19 cellular contexts compared by ENCODE assay signal in the genomic region with DNA sequence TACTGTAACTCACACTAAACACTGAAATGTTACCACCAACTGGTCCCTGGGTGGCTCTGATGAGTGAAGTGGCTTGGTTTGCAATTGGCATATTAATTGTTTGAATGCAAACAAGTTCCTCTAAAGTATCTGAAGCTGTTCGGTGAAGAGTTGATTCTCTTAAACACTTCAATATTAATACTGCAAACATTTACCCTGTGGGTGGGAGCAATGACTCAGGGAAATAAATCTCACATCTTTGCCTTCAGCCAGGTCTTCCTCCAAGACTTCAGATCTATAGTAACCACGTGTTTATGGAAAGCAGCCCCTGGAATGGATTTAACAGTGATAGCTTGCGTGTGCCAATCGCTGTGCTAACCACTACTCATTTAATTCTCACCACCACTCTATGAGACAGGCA.
DNase-seq lines count a peak whose midpoint lies in the region; ATAC-seq, FAIRE-seq and TF ChIP-seq lines count a peak whose summit lies in the region.
"Had no signal": no experiment of that assay in that cellular context is flagged by ENCODE, and none has a peak within 500 bp of the region (broad histone marks: within the 10 kb centered on the region; RNA-seq: fewer than 3 reads in every experiment).

No MANE protein-coding gene starts in this region.

- no peak overlapping the region for H3K4me2 ChIP-seq in astrocyte (ENCODE audit: low read length)
- H3K4me2 ChIP-seq: BLaER1, GM23338 had no signal

- H3K27ac ChIP-seq in astrocyte (ENCODE audit: low read depth, low read length) (no peak overlapping the region), left lung (no peak overlapping the region)
- H3K27ac ChIP-seq: 22Rv1, BLaER1 had no signal

- ATAC-seq in left lung (peak; percentile 66), HG02642 (IDR thresholded peaks at IDR 0.05; ENCODE audit: poor library complexity, unreplicated experiment) (no peak)
- ATAC-seq: GM12878, GM23338, HepG2 had no signal

- H3K36me3 Mint-ChIP-seq in astrocyte (ENCODE audit: low read depth, unreplicated experiment): peaks cover 4% of the 10 kb centered on the region
- H3K36me3 Mint-ChIP-seq: CD8-positive, alpha-beta memory T cell had no signal

- no peaks in the 10 kb centered on the region for H4K20me1 ChIP-seq in astrocyte (ENCODE audit: insufficient read depth, low read length)
- H4K20me1 ChIP-seq: BLaER1 had no signal

- no peak for TF ChIP-seq CTCF in astrocyte (IDR thresholded peaks at IDR 0.05; ENCODE audit: insufficient read depth, low read depth, low read length)
- TF ChIP-seq CTCF in left lung (IDR thresholded peaks at IDR 0.05): no peak

- H3K4me3 ChIP-seq in astrocyte (ENCODE audit: insufficient read depth, low read depth, low read length) (no peak overlapping the region), left lung (no peak overlapping the region)
- H3K4me3 ChIP-seq: BLaER1, GM12878, GM23338 had no signal

- H3K9ac ChIP-seq in astrocyte (ENCODE audit: low read length): no peak overlapping the region
- H3K9ac ChIP-seq: BLaER1 had no signal

- FAIRE-seq in astrocyte (lab: Jason Lieb, UNC): no peak
- FAIRE-seq: GM12878, GM18507, HepG2, HTR-8/SVneo had no signal

- no peak overlapping the region for H2AFZ ChIP-seq in astrocyte (ENCODE audit: low read depth, low read length)
- H2AFZ ChIP-seq: GM23338 had no signal

- peaks cover 53% of the 10 kb centered on the region for H3K27me3 Mint-ChIP-seq in astrocyte (ENCODE audit: low read depth, unreplicated experiment)

- peaks cover 3% of the 10 kb centered on the region for H3K4me1 ChIP-seq in astrocyte (ENCODE audit: insufficient read depth, low read length)
- H3K4me1 ChIP-seq in left lung: peaks cover 0 to 27% of the 10 kb centered on the region in 2 donors
- H3K4me1 ChIP-seq: BLaER1, Caco-2 had no signal

- H3K9me3 ChIP-seq in astrocyte (ENCODE audit: insufficient read depth, low read depth, low read length) (no peaks in the 10 kb centered on the region), left lung (no peaks in the 10 kb centered on the region)
- H3K9me3 ChIP-seq: BLaER1, Caco-2 had no signal

- peaks cover 3% of the 10 kb centered on the region for H3K4me1 Mint-ChIP-seq in astrocyte (ENCODE audit: low read depth, unreplicated experiment)
- H3K4me1 Mint-ChIP-seq: CD8-positive, alpha-beta memory T cell; GM23338 had no signal

- DNase-seq in NCI-H510A treated with DMSO at 0.1 percent for 48 hours (lab: John Stamatoyannopoulos, UW) (peak; percentile 5), NCI-H510A (lab: John Stamatoyannopoulos, UW) (no peak), astrocyte (ENCODE audit: low read depth) (peak; percentile 26), left lung (no peak), NCI-H1105 (lab: John Stamatoyannopoulos, UW) (no peak), NOMO-1 treated with dmso at 0.1 percent for 144 hours (lab: John Stamatoyannopoulos, UW; ENCODE audit: unreplicated experiment) (no peak)
- DNase-seq: AML-193; Caco-2; CD8-positive, alpha-beta memory T cell; DND-41; H7 had no signal

- H3K27me3 ChIP-seq in astrocyte (ENCODE audit: insufficient read depth, low read length): no peaks in the 10 kb centered on the region
- H3K27me3 ChIP-seq in left lung: no peaks in the 10 kb centered on the region
- H3K27me3 ChIP-seq: BLaER1 had no signal

- no peaks in the 10 kb centered on the region for H3K9me3 Mint-ChIP-seq in astrocyte (ENCODE audit: unreplicated experiment)
- H3K9me3 Mint-ChIP-seq: GM23338 had no signal

- no peaks in the 10 kb centered on the region for H3K79me2 ChIP-seq in astrocyte (ENCODE audit: insufficient read depth, low read length)

- intact Hi-C loops in left lung (cut with DNase I): no loop called here

- no peak overlapping the region for H3K4me3 Mint-ChIP-seq in astrocyte (ENCODE audit: unreplicated experiment)
- H3K4me3 Mint-ChIP-seq: CD8-positive, alpha-beta memory T cell; GM23338 had no signal

- no peak overlapping the region for H3K27ac Mint-ChIP-seq in astrocyte (ENCODE audit: unreplicated experiment)
- H3K27ac Mint-ChIP-seq: CD8-positive, alpha-beta memory T cell; GM23338 had no signal

- H3K36me3 ChIP-seq in astrocyte (ENCODE audit: insufficient read depth, low read length): no peaks in the 10 kb centered on the region
- H3K36me3 ChIP-seq in left lung: no peaks in the 10 kb centered on the region
- H3K36me3 ChIP-seq: BLaER1 had no signal

Comparison
In these comparisons a context has a peak if more than half of its experiments do, and no peak if none do; other contexts are left out.
1. DNase-seq: peak in NCI-H510A treated with DMSO at 0.1 percent for 48 hours (single experiment) and astrocyte (single experiment); none in NCI-H510A (single experiment), left lung (0 of 2), NCI-H1105 (single experiment) and NOMO-1 treated with dmso at 0.1 percent for 144 hours (single experiment).